10 cellular contexts compared by ENCODE assay signal in the genomic region with DNA sequence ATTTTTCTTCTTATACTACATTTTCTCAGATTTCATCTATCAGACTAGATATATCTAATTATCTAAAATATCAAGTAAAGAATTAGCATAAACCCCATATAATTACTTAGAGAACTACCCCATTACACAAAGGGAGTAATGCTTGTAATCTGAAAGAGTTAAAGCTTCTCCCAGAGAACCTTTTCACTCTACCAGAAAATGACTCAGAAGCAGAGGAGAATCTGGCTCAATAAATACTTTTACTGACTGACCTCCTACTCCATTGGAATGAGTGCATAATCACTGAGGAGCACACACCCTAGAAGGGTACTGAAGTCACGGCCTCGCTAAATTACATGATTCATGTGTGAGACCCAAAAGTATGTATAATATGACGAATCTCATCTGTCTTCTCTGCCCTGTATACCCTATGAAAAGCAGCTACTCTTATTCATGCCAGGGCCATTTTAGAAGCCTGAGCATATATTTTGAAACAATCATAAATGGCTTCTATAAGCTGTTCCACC. TPM values are rescaled to one million over a fixed set of nuclear protein-coding genes. Genes with fewer than 3 reads are reported as not detected.
DNase-seq lines count a peak whose midpoint lies in the region; TF ChIP-seq lines count a peak whose summit lies in the region.
"Had no signal": no experiment of that assay in that cellular context is flagged by ENCODE, and none has a peak within 500 bp of the region (broad histone marks: within the 10 kb centered on the region; RNA-seq: fewer than 3 reads in every experiment).

No MANE protein-coding gene starts in this region.

- H3K4me3 ChIP-seq in astrocyte of the cerebellum (ENCODE audit: low read depth, low read length), result no peak overlapping the region
- no peak overlapping the region for H3K4me3 ChIP-seq in effector memory CD4-positive, alpha-beta T cell (ENCODE audit: insufficient read depth, low read depth, low read length, poor library complexity, severe bottlenecking)

- H3K4me1 Mint-ChIP-seq in HFFc6 (ENCODE audit: low read depth), result peaks cover 81% of the 10 kb centered on the region
- no peaks in the 10 kb centered on the region for H3K4me1 Mint-ChIP-seq in activated CD4-positive, alpha-beta memory T cell treated with anti-CD3 and anti-CD28 coated beads for 36 hours (ENCODE audit: low read depth)

- peak overlapping the region; percentile 95 for H3K27ac Mint-ChIP-seq in HFFc6
- H3K27ac Mint-ChIP-seq in activated CD4-positive, alpha-beta memory T cell treated with anti-CD3 and anti-CD28 coated beads for 36 hours, result no peak overlapping the region

- H3K4me1 ChIP-seq in effector memory CD4-positive, alpha-beta T cell (ENCODE audit: control insufficient read depth, insufficient read depth, low read length, poor library complexity, severe bottlenecking), result no peaks in the 10 kb centered on the region

- no peaks in the 10 kb centered on the region for H3K27me3 ChIP-seq in effector memory CD4-positive, alpha-beta T cell (replicated peaks; ENCODE audit: control insufficient read depth, insufficient read depth, low read length, poor library complexity, severe bottlenecking)

- in situ Hi-C loops in astrocyte of the cerebellum (cut with HindIII; ENCODE audit: low sequenced_read_pairs), result loop anchor here (5.0 kb wide), 1 partner anchor 55 kb away; no protein-coding TSS in a partner anchor

- no peaks in the 10 kb centered on the region for H3K9me3 Mint-ChIP-seq in HFFc6
- H3K9me3 Mint-ChIP-seq in activated CD4-positive, alpha-beta memory T cell treated with anti-CD3 and anti-CD28 coated beads for 36 hours, result no peaks in the 10 kb centered on the region

- H3K36me3 ChIP-seq in effector memory CD4-positive, alpha-beta T cell (ENCODE audit: control insufficient read depth, insufficient read depth, low read length), result no peaks in the 10 kb centered on the region

- CTCF ChIA-PET in activated CD4-positive, alpha-beta memory T cell treated with anti-CD3 and anti-CD28 coated beads for 36 hours (lab: Charles Lee), result interaction anchor here (0.6 to 1.8 kb wide), 4 partner anchors 33 to 410 kb away, joined by 3 to 5 read pairs (median 4); partner anchors contain the start of gene DNMBP

- peak overlapping the region; percentile 78 for H3K4me3 Mint-ChIP-seq in HFFc6
- H3K4me3 Mint-ChIP-seq in activated CD4-positive, alpha-beta memory T cell treated with anti-CD3 and anti-CD28 coated beads for 36 hours, result no peak overlapping the region

- peak overlapping the region; percentile 6 for H3K27ac ChIP-seq in temporal lobe (ENCODE audit: low read depth, low read length)
- H3K27ac ChIP-seq in effector memory CD4-positive, alpha-beta T cell (ENCODE audit: insufficient read depth, low read length, poor library complexity, severe bottlenecking), result no peak overlapping the region

- H3K9me3 ChIP-seq in effector memory CD4-positive, alpha-beta T cell (ENCODE audit: control insufficient read depth, low read length), result no peaks in the 10 kb centered on the region

- H3K27me3 Mint-ChIP-seq in HFFc6 (ENCODE audit: insufficient read depth), result no peaks in the 10 kb centered on the region; the same call in none of the 2 replicates
- no peaks in the 10 kb centered on the region for H3K27me3 Mint-ChIP-seq in activated CD4-positive, alpha-beta memory T cell treated with anti-CD3 and anti-CD28 coated beads for 36 hours

- intact Hi-C loops in activated CD4-positive, alpha-beta memory T cell treated with anti-CD3 and anti-CD28 coated beads for 36 hours (cut with micrococcal nuclease), result no loop called here

- TF ChIP-seq CTCF in HFFc6 (IDR thresholded peaks at IDR 0.05) (no peak), astrocyte of the cerebellum (IDR thresholded peaks at IDR 0.05; ENCODE audit: low read depth, low read length, missing control alignments) (no peak)

- POLR2A ChIA-PET in activated CD4-positive, alpha-beta memory T cell treated with anti-CD3 and anti-CD28 coated beads for 36 hours (lab: Charles Lee), result no interaction called here

- DNase-seq in HFFc6 (peak; percentile 97), astrocyte of the cerebellum (ENCODE audit: low read depth) (peak; percentile 59), iris pigment epithelial cell (ENCODE audit: low read depth) (peak; percentile 92), T-helper 9 cell (no peak), GOT3 (lab: John Stamatoyannopoulos, UW) (no peak)
- no peak for DNase-seq in activated CD4-positive, alpha-beta memory T cell treated with anti-CD3 and anti-CD28 coated beads for 36 hours
- no peak for DNase-seq in effector memory CD4-positive, alpha-beta T cell
- DNase-seq: NCI-H1417, occipital lobe had no signal

- H3K36me3 Mint-ChIP-seq in HFFc6 (ENCODE audit: low read depth), result peaks cover 38% of the 10 kb centered on the region
- H3K36me3 Mint-ChIP-seq in activated CD4-positive, alpha-beta memory T cell treated with anti-CD3 and anti-CD28 coated beads for 36 hours, result no peaks in the 10 kb centered on the region

RNA-seq across cellular contexts. Expression of gene DNMBP, which starts 32.8 kb away (rescaled TPM):
- total RNA-seq in HFFc6 (2021; fragmentation: NEBNext Ultra II Directional; extraction: Animal tissue kit (Norgen Biotek cat#: 25700)), result 10 to 100 TPM; 24.9 to 44.7 (median 28.6) TPM
- total RNA-seq in temporal lobe, result 4.4 TPM
- total RNA-seq in activated CD4-positive, alpha-beta memory T cell treated with anti-CD3 and anti-CD28 coated beads for 36 hours, result 1 to 10 TPM; 2.1 to 2.2 TPM

Comparison
In these comparisons a context has a peak if more than half of its experiments do, and no peak if none do; other contexts are left out.
1. DNase-seq: peak in HFFc6 (single experiment), astrocyte of the cerebellum (single experiment) and iris pigment epithelial cell (single experiment); none in T-helper 9 cell (single experiment), activated CD4-positive, alpha-beta memory T cell treated with anti-CD3 and anti-CD28 coated beads for 36 hours (single experiment), effector memory CD4-positive, alpha-beta T cell (0 of 3) and GOT3 (single experiment).